ENCODE assay signal across 1 cellular context in genomic region chr5:10731910-10732309, GRCh38.
TF ChIP-seq lines count a peak whose summit lies in the region.

No MANE protein-coding gene starts in this region.

TF ChIP-seq in SK-N-SH, 30 proteins besides CTCF, POLR2A, EP300 and RAD21:
- no peak for TF ChIP-seq REST (IDR thresholded peaks at IDR 0.05; ENCODE audit: low read depth, low read length)
- no peak for TF ChIP-seq GATA2 (CRISPR knock-in tag; IDR thresholded peaks at IDR 0.05)
- TF ChIP-seq FOSL2 (IDR thresholded peaks at IDR 0.05; ENCODE audit: borderline replicate concordance, low read depth): no peak
- no peak for TF ChIP-seq RXRA (IDR thresholded peaks at IDR 0.05; ENCODE audit: borderline replicate concordance, low read depth)
- TF ChIP-seq USF2 (IDR thresholded peaks at IDR 0.05; ENCODE audit: borderline replicate concordance, low read depth, low read length): no peak
- TF ChIP-seq MXI1 (IDR thresholded peaks at IDR 0.05; ENCODE audit: low read depth, low read length): no peak
- TF ChIP-seq NRF1 (IDR thresholded peaks at IDR 0.05; ENCODE audit: low read depth, low read length): no peak
- no peak for TF ChIP-seq FOXJ3 (CRISPR knock-in tag; IDR thresholded peaks at IDR 0.05)
- no peak for TF ChIP-seq IRF3 (IDR thresholded peaks at IDR 0.05; ENCODE audit: low read depth, low read length)
- no peak for TF ChIP-seq JUND (IDR thresholded peaks at IDR 0.05)
- no peak for TF ChIP-seq SMC3 (IDR thresholded peaks at IDR 0.05; ENCODE audit: low read depth, low read length)
- no peak for TF ChIP-seq ELF1 (IDR thresholded peaks at IDR 0.05)
- TF ChIP-seq TAF1 (IDR thresholded peaks at IDR 0.05; ENCODE audit: borderline replicate concordance, low read depth, low read length): no peak
- no peak for TF ChIP-seq NFIC (IDR thresholded peaks at IDR 0.05; ENCODE audit: borderline replicate concordance)
- no peak for TF ChIP-seq GABPA (IDR thresholded peaks at IDR 0.05; ENCODE audit: low read depth)
- no peak for TF ChIP-seq TEAD4 (IDR thresholded peaks at IDR 0.05; ENCODE audit: borderline replicate concordance, insufficient read depth)
- TF ChIP-seq SIN3A (IDR thresholded peaks at IDR 0.05; ENCODE audit: borderline replicate concordance, low read depth, low read length): no peak
- TF ChIP-seq POLR2AphosphoS5 (IDR thresholded peaks at IDR 0.05; ENCODE audit: low read depth, low read length): no peak
- TF ChIP-seq YY1 (IDR thresholded peaks at IDR 0.05; ENCODE audit: low read depth): no peak
